In genomic region chr12:21941522-21942376, GRCh38 we compare ENCODE assay signal across 8 cellular contexts. TPM values are rescaled to one million over a fixed set of nuclear protein-coding genes. Genes with fewer than 3 reads are reported as not detected.
DNase-seq lines count a peak whose midpoint lies in the region; ATAC-seq and TF ChIP-seq lines count a peak whose summit lies in the region.

No MANE protein-coding gene starts in this region.

- H3K27me3 ChIP-seq in ACC112 (ENCODE audit: insufficient read depth, low read length) (no peaks in the 10 kb centered on the region), HUES48 (ENCODE audit: control insufficient read depth, insufficient read depth, low read length) (peaks cover 41% of the 10 kb centered on the region), mesenchymal stem cell (ENCODE audit: control insufficient read depth in 1 of 2, insufficient read depth in 1 of 2, low read length in 2 of 2) (no peaks in the 10 kb centered on the region), upper lobe of left lung (no peaks in the 10 kb centered on the region)

- peak in 2 of 4 donors; percentile 5 to 39 for TF ChIP-seq POLR2A in upper lobe of left lung (IDR thresholded peaks at IDR 0.05)

- peak; percentile 78 to 83 for ATAC-seq in upper lobe of left lung (ENCODE audit: low FRiP score in 2 of 2)
- ATAC-seq in GM21360 (IDR thresholded peaks at IDR 0.05; ENCODE audit: unreplicated experiment), result no peak
- ATAC-seq in HG02981 (IDR thresholded peaks at IDR 0.05; ENCODE audit: unreplicated experiment), result no peak

- no peaks in the 10 kb centered on the region for H3K9me3 ChIP-seq in HUES48 (ENCODE audit: control insufficient read depth, insufficient read depth, low read length)
- peaks cover 14% of the 10 kb centered on the region for H3K9me3 ChIP-seq in mesenchymal stem cell (ENCODE audit: control insufficient read depth, low read length)
- peaks cover 0 to 10% (median 7%) of the 10 kb centered on the region in 4 donors for H3K9me3 ChIP-seq in upper lobe of left lung

- WGBS in mesenchymal stem cell, result 2% methylated on average over 51 of the region's 51 CpGs
- 2 to 4% methylated on average over 33 to 42 of the region's 51 CpGs for WGBS in upper lobe of left lung, 2 donors

- H2BK120ac ChIP-seq in mesenchymal stem cell (ENCODE audit: low read depth, low read length), result peak overlapping the region; percentile 8

- H4K91ac ChIP-seq in mesenchymal stem cell (ENCODE audit: low read length), result no peak overlapping the region

- H3K79me1 ChIP-seq in mesenchymal stem cell (replicated peaks; ENCODE audit: low read length, poor library complexity, severe bottlenecking), result no peaks in the 10 kb centered on the region

- H3K27ac Mint-ChIP-seq in endothelial cell (ENCODE audit: unreplicated experiment), result peak overlapping the region; percentile 67

- H3K4ac ChIP-seq in mesenchymal stem cell (ENCODE audit: low read depth in 1 of 2, low read length in 2 of 2), result no peak overlapping the region

- H3K27me3 Mint-ChIP-seq in endothelial cell (ENCODE audit: unreplicated experiment), result peaks cover 1% of the 10 kb centered on the region

- H3K79me2 ChIP-seq in ACC112 (ENCODE audit: control insufficient read depth, insufficient read depth, low read length, unreplicated experiment), result no peaks in the 10 kb centered on the region

- H2BK5ac ChIP-seq in mesenchymal stem cell (ENCODE audit: low read depth, low read length, poor library complexity, severe bottlenecking), result no peak overlapping the region

- H3K9me3 Mint-ChIP-seq in endothelial cell (ENCODE audit: unreplicated experiment), result no peaks in the 10 kb centered on the region

- H3K4me3 ChIP-seq in ACC112 (ENCODE audit: low read depth, low read length) (peak overlapping the region; percentile 83), HUES48 (ENCODE audit: low read depth, low read length) (peak overlapping the region; percentile 77), mesenchymal stem cell (ENCODE audit: insufficient read depth in 1 of 2, low read depth in 1 of 2, low read length in 2 of 2) (peak overlapping the region; percentile 56 to 90), upper lobe of left lung (peak overlapping the region; percentile 2 to 52 (median 40))

- TF ChIP-seq EP300 in upper lobe of left lung (IDR thresholded peaks at IDR 0.05), result no peak

- H2BK12ac ChIP-seq in mesenchymal stem cell (ENCODE audit: low read length in 2 of 2), result no peak overlapping the region

- H3K27ac ChIP-seq in ACC112 (ENCODE audit: low read depth, low read length), result peak overlapping the region; percentile 30
- H3K27ac ChIP-seq in HUES48 (ENCODE audit: low read depth, low read length), result no peak overlapping the region
- H3K27ac ChIP-seq in mesenchymal stem cell (ENCODE audit: low read length, poor library complexity, severe bottlenecking), result peak overlapping the region; percentile 37
- H3K27ac ChIP-seq in upper lobe of left lung, result peak overlapping the region; percentile 64 to 84 (median 76)

- H3K4me2 ChIP-seq in mesenchymal stem cell (ENCODE audit: low read length, poor library complexity, severe bottlenecking), result peak overlapping the region; percentile 70

- no peak overlapping the region for H3K23ac ChIP-seq in mesenchymal stem cell (ENCODE audit: low read length in 2 of 2)

- peak overlapping the region; percentile 99 for H2AFZ ChIP-seq in ACC112 (ENCODE audit: low read length, unreplicated experiment)
- H2AFZ ChIP-seq in mesenchymal stem cell (ENCODE audit: low read depth, low read length), result peak overlapping the region; percentile 32

- H3K36me3 Mint-ChIP-seq in endothelial cell (ENCODE audit: low read depth, unreplicated experiment), result no peaks in the 10 kb centered on the region

- H3K36me3 ChIP-seq in ACC112 (ENCODE audit: insufficient read depth, low read length) (no peaks in the 10 kb centered on the region; the same call in 1 of the 2 replicates), HUES48 (ENCODE audit: control insufficient read depth, insufficient read depth, low read length) (no peaks in the 10 kb centered on the region), mesenchymal stem cell (ENCODE audit: control insufficient read depth in 1 of 2, insufficient read depth in 2 of 2, low read depth in 1 of 2, low read length in 2 of 2) (peaks cover 0 to 6% of the 10 kb centered on the region in 2 experiments), upper lobe of left lung (no peaks in the 10 kb centered on the region)

- H3K9ac ChIP-seq in HUES48 (ENCODE audit: low read depth, low read length), result no peak overlapping the region
- H3K9ac ChIP-seq in mesenchymal stem cell (ENCODE audit: low read length), result peak overlapping the region; percentile 90

- no peak overlapping the region for H4K8ac ChIP-seq in mesenchymal stem cell (ENCODE audit: low read length)

- H3K14ac ChIP-seq in mesenchymal stem cell (ENCODE audit: low read length in 2 of 2), result no peak overlapping the region

- peak overlapping the region; percentile 91 for H3K4me3 Mint-ChIP-seq in endothelial cell (ENCODE audit: unreplicated experiment)

- H3K4me1 ChIP-seq in ACC112 (ENCODE audit: control insufficient read depth, insufficient read depth, low read length, unreplicated experiment), result peaks cover 20% of the 10 kb centered on the region
- H3K4me1 ChIP-seq in HUES48 (ENCODE audit: control insufficient read depth, insufficient read depth, low read length), result no peaks in the 10 kb centered on the region
- H3K4me1 ChIP-seq in mesenchymal stem cell (ENCODE audit: control insufficient read depth, insufficient read depth, low read depth, low read length), result peaks cover 6% of the 10 kb centered on the region
- H3K4me1 ChIP-seq in upper lobe of left lung, result no peaks in the 10 kb centered on the region

- H2BK15ac ChIP-seq in mesenchymal stem cell (ENCODE audit: low read depth, poor library complexity, severe bottlenecking), result no peak overlapping the region

- no peak overlapping the region for H3K18ac ChIP-seq in mesenchymal stem cell (ENCODE audit: low read depth in 1 of 2, low read length in 2 of 2)

- peak overlapping the region; percentile 6 for H2AK5ac ChIP-seq in mesenchymal stem cell (ENCODE audit: low read length, severe bottlenecking)

- peak; percentile 56 for DNase-seq in endothelial cell (ENCODE audit: low spot score)
- peak; percentile 22 for DNase-seq in mesenchymal stem cell
- DNase-seq in upper lobe of left lung, result peak; percentile 61 to 86
- no peak for DNase-seq in G401 (ENCODE audit: low spot score)

- TF ChIP-seq CTCF in endothelial cell (IDR thresholded peaks at IDR 0.05; ENCODE audit: unreplicated experiment), result peak; percentile 34
- peak in 3 of 6 experiments; percentile 28 to 47 (median 43) for TF ChIP-seq CTCF in upper lobe of left lung (IDR thresholded peaks at IDR 0.05)

- no peaks in the 10 kb centered on the region for H3K4me1 Mint-ChIP-seq in endothelial cell (ENCODE audit: unreplicated experiment)

- in situ Hi-C loops in G401 (cut with HindIII; ENCODE audit: low sequenced_read_pairs), result no loop called here

RNA-seq across cellular contexts. Expression of gene ABCC9, which starts 0.5 kb away (rescaled TPM):
- total RNA-seq in endothelial cell (ENCODE audit: unreplicated experiment), result 1.2 TPM
- polyA plus RNA-seq in mesenchymal stem cell (2013, experiment 1 of 2), result 0.01 TPM
- 0.01 TPM for polyA plus RNA-seq in mesenchymal stem cell (2013, experiment 2 of 2)
- total RNA-seq in upper lobe of left lung, result 10 to 100 TPM in 5 of 6 donors, 1 to 10 TPM in 1; 9.4 to 23.4 (median 15.1) TPM
- not detected in 2 replicates for total RNA-seq in G401 (2014; rRNA removed; shearing (Covaris generic))

Comparison
In these comparisons a context has a peak if more than half of its experiments do, and no peak if none do; other contexts are left out.
1. ATAC-seq: peak in upper lobe of left lung (2 of 2); none in GM21360 (single experiment) and HG02981 (single experiment).
2. Peak in every context shown above with its lines, with median percentiles within 50 percentile points of each other: H3K4me3 ChIP-seq.